In genomic region chr19:57280165-57280912, GRCh38 we compare ENCODE assay signal across 8 cellular contexts. TPM values are rescaled to one million over a fixed set of nuclear protein-coding genes. Genes with fewer than 3 reads are reported as not detected.
A peak's percentile ranks its signal among the peaks of the same experiment; 100 is the strongest.
DNase-seq lines count a peak whose midpoint lies in the region; TF ChIP-seq lines count a peak whose summit lies in the region.

TSS of gene ZNF460 (plus strand) at chr19:57280485. CDS start at chr19:57280807, 322 bp downstream.

- peaks cover 4% of the 10 kb centered on the region; the same call in 1 of the 2 replicates for H3K36me3 ChIP-seq in ES-I3 (ENCODE audit: insufficient read depth, low read length)
- peaks cover 12 to 17% of the 10 kb centered on the region in 2 donors for H3K36me3 ChIP-seq in stomach smooth muscle (ENCODE audit: control insufficient read depth in 2 of 2, insufficient read depth in 2 of 2, low read length in 2 of 2)

- peaks cover 4% of the 10 kb centered on the region for H3K23me2 ChIP-seq in H9 (ENCODE audit: insufficient read length, low read depth, low read length, poor library complexity, severe bottlenecking)

- peak within 1 kb of the TSS; percentile 94 for H3K18ac ChIP-seq in H9 (ENCODE audit: insufficient read length, low read depth, low read length)

- H3K27me3 Mint-ChIP-seq in H9 (ENCODE audit: low read depth) = peaks cover 2% of the 10 kb centered on the region; the same call in 1 of the 2 replicates
- no peaks in the 10 kb centered on the region for H3K27me3 Mint-ChIP-seq in neural crest cell (ENCODE audit: low read depth)

- no peak within 1 kb of the TSS for H2AK5ac ChIP-seq in H9 (ENCODE audit: insufficient read length, low read length)

- no peak within 1 kb of the TSS for H2AFZ ChIP-seq in H9 (ENCODE audit: low read length)

- no peak within 1 kb of the TSS for H2BK20ac ChIP-seq in H9 (ENCODE audit: low read depth, low read length, poor library complexity, severe bottlenecking)

- peak within 1 kb of the TSS; percentile 92 for H3K4me2 ChIP-seq in H9 (ENCODE audit: insufficient read depth, insufficient read length, low read length)

- H4K8ac ChIP-seq in H9 (replicated peaks; ENCODE audit: insufficient read length, low read depth, low read length) = no peak within 1 kb of the TSS

- H3K14ac ChIP-seq in H9 (ENCODE audit: insufficient read depth, low read length) = peak within 1 kb of the TSS; percentile 97

- peak within 1 kb of the TSS in 1 of 3 experiments; percentile 89; a peak in 4 of 7 replicates for H3K27ac Mint-ChIP-seq in H9
- H3K27ac Mint-ChIP-seq in neural crest cell (ENCODE audit: unreplicated experiment) = no peak within 1 kb of the TSS

- H4K91ac ChIP-seq in H9 (ENCODE audit: insufficient read length, low read depth, low read length) = no peak within 1 kb of the TSS

- H3K79me1 ChIP-seq in H9 (ENCODE audit: insufficient read depth, low read depth, low read length, poor library complexity, severe bottlenecking) = peaks cover 3% of the 10 kb centered on the region

- peak within 1 kb of the TSS; percentile 84; the same call in 1 of the 2 replicates for H3K4ac ChIP-seq in H9 (ENCODE audit: low read depth, low read length)

- H2BK120ac ChIP-seq in H9 (ENCODE audit: low read depth, low read length, poor library complexity, severe bottlenecking) = no peak within 1 kb of the TSS

- H3K9ac ChIP-seq in ES-I3 (ENCODE audit: low read depth, low read length) (peak within 1 kb of the TSS; percentile 99), H9 (ENCODE audit: extremely low read depth, insufficient read length, low read length) (peak within 1 kb of the TSS; percentile 97), stomach smooth muscle (ENCODE audit: low read length in 2 of 2) (peak within 1 kb of the TSS; percentile 96 to 100)

- H3T11ph ChIP-seq in H9 (ENCODE audit: low read length) = peak within 1 kb of the TSS; percentile 63

- no peaks in the 10 kb centered on the region for H4K20me1 ChIP-seq in H9 (ENCODE audit: control insufficient read depth, insufficient read depth, insufficient read length)

- H2BK12ac ChIP-seq in H9 (ENCODE audit: insufficient read length, low read depth, low read length) = no peak within 1 kb of the TSS

- H3K56ac ChIP-seq in H9 (ENCODE audit: insufficient read length, low read depth, low read length) = peak within 1 kb of the TSS; percentile 30

- H3K27ac ChIP-seq in H9 (ENCODE audit: insufficient read length, low read depth, low read length) (peak within 1 kb of the TSS; percentile 86), stomach smooth muscle (ENCODE audit: low read length) (peak within 1 kb of the TSS; percentile 99)

- H3K27me3 ChIP-seq in H9 (ENCODE audit: insufficient read depth, low read length) (no peaks in the 10 kb centered on the region), stomach smooth muscle (ENCODE audit: control insufficient read depth in 1 of 2, insufficient read depth in 2 of 2, low read length in 2 of 2) (no peaks in the 10 kb centered on the region)

- no peak for TF ChIP-seq CTCF in H9 (conservative IDR thresholded peaks at IDR 0.05)
- TF ChIP-seq CTCF in fibroblast of villous mesenchyme (IDR thresholded peaks at IDR 0.05; ENCODE audit: insufficient read depth, low read depth, low read length) = no peak
- no peak for TF ChIP-seq CTCF in neural crest cell (conservative IDR thresholded peaks at IDR 0.05)

- peak; percentile 97 for DNase-seq in H9
- DNase-seq in M059J (ENCODE audit: low read depth) = peak; percentile 96
- DNase-seq in activated effector memory CD4-positive, alpha-beta T cell treated with Interleukin-2 at 50 U/mL for 16 hours = peak; percentile 94
- DNase-seq in fibroblast of villous mesenchyme (ENCODE audit: low read depth) = peak; percentile 98
- peak; percentile 94 for DNase-seq in neural crest cell (ENCODE audit: low read depth, low spot score)

- H4K5ac ChIP-seq in H9 (ENCODE audit: insufficient read length, low read depth, low read length) = peak within 1 kb of the TSS; percentile 68

- H3K4me1 Mint-ChIP-seq in H9 (peaks cover 14 to 16% of the 10 kb centered on the region in 2 experiments), neural crest cell (peaks cover 19% of the 10 kb centered on the region)

- no CpG with 5 or more reads among the region's 69 CpGs for WGBS in H9 (ENCODE audit: extremely low coverage, insufficient read length, low lambda C conversion rate)

- peak; percentile 62 for TF ChIP-seq POLR2A in Raji (IDR thresholded peaks at IDR 0.05; ENCODE audit: insufficient read depth, low read depth, low read length)

- H3K4me3 ChIP-seq in fibroblast of villous mesenchyme (ENCODE audit: low read depth, low read length) (peak within 1 kb of the TSS; percentile 96), stomach smooth muscle (ENCODE audit: low read length in 2 of 2) (peak within 1 kb of the TSS; percentile 93 to 98)

- H3K23ac ChIP-seq in H9 (ENCODE audit: insufficient read length, low read depth, low read length) = no peak within 1 kb of the TSS

- no peak within 1 kb of the TSS for H2BK15ac ChIP-seq in H9 (ENCODE audit: low read depth, low read length)

- H3K36me3 Mint-ChIP-seq in H9 (ENCODE audit: insufficient read depth in 1 of 3, low read depth in 3 of 3) = peaks cover 20 to 34% (median 23%) of the 10 kb centered on the region in 3 experiments
- H3K36me3 Mint-ChIP-seq in neural crest cell (ENCODE audit: low read depth) = peaks cover 4% of the 10 kb centered on the region

- H3K4me1 ChIP-seq in ES-I3 (ENCODE audit: insufficient read depth, low read length) (peaks cover 10% of the 10 kb centered on the region; the same call in 1 of the 2 replicates), H9 (ENCODE audit: insufficient read depth, low read length) (no peaks in the 10 kb centered on the region; the same call in 1 of the 2 replicates), stomach smooth muscle (ENCODE audit: control insufficient read depth, insufficient read depth, low read length) (peaks cover 34% of the 10 kb centered on the region)

- H3K9me3 ChIP-seq in ES-I3 (ENCODE audit: control insufficient read depth, insufficient read depth, low read length) = no peaks in the 10 kb centered on the region
- no peaks in the 10 kb centered on the region for H3K9me3 ChIP-seq in H9 (ENCODE audit: control insufficient read depth, low read depth, low read length)
- H3K9me3 ChIP-seq in stomach smooth muscle (ENCODE audit: control insufficient read depth in 2 of 2, low read length in 2 of 2) = no peaks in the 10 kb centered on the region

- H3K79me2 ChIP-seq in H9 (ENCODE audit: insufficient read depth, low read length) = peaks cover 30% of the 10 kb centered on the region; the same call in 1 of the 2 replicates

- no peak within 1 kb of the TSS for H3K4me3 Mint-ChIP-seq in H9
- no peak within 1 kb of the TSS for H3K4me3 Mint-ChIP-seq in neural crest cell

- peaks cover 2 to 3% of the 10 kb centered on the region in 2 experiments; a peak in 2 of 5 replicates for H3K9me3 Mint-ChIP-seq in H9
- no peaks in the 10 kb centered on the region for H3K9me3 Mint-ChIP-seq in neural crest cell

- peak within 1 kb of the TSS; percentile 79 for H2BK5ac ChIP-seq in H9 (ENCODE audit: insufficient read length, low read length)

RNA-seq across cellular contexts. Expression of gene ZNF460, which starts in this region (rescaled TPM):
- total RNA-seq in H9 (2021) = 65.4 and 65.9 TPM in 2 replicates
- 27.9 and 36.7 TPM in 2 replicates for total RNA-seq in M059J (2014; rRNA removed; shearing (Covaris generic))
- 86.0 and 91.1 TPM in 2 replicates for total RNA-seq in fibroblast of villous mesenchyme
- total RNA-seq in neural crest cell = 58.5 and 59.1 TPM in 2 replicates

Comparison
In these comparisons a context has a peak if more than half of its experiments do, and no peak if none do; other contexts are left out.
1. Peak in every context shown above with its lines: DNase-seq, H3K4me3 ChIP-seq and H3K27ac ChIP-seq.